8 cellular contexts compared by ENCODE assay signal in the genomic region with DNA sequence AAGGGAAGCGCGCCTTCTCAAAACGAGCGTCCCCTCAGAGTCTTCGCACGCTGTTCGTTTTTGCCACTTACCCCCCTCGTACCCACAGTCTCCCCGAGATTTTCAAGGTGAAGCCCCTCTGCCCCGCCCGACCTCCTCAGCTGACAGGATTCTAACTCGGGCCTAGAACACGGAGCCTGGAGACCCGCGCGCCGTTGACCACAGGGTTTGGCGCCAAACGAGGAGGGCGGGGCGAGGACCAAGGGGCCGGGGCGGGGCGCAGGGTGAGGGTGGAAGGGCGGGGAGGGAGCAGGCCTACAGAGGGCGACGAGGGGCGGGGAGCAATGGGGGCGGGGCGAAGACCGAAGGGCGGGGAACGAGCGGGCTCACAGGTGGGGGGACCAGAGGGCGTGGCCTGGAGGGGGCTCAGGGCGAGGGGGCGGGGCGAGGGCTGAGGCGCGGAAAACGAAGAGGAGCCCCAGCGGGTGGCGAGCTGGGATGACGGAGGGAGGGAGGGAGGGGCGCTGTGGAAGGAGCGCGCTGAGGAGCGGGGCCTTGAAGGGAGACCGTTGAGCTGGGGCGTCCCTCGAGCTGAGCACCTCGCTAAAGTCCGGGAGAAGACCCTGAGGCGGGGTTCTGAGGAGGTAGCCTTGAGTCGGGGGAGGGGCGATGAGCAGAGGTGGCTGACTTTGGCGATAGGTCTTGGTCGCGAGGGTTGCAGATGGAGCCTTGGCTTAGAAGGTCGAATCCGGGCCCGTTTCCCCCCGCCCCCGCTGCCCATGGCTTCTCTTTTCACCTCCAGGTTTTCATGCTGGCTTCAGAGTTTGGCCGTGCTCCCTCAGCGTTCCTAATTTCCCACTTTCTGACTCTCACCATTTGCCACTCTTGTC.
A peak's percentile ranks its signal among the peaks of the same experiment; 100 is the strongest.
DNase-seq lines count a peak whose midpoint lies in the region; ATAC-seq lines count a peak whose summit lies in the region.

A gene with protein sequence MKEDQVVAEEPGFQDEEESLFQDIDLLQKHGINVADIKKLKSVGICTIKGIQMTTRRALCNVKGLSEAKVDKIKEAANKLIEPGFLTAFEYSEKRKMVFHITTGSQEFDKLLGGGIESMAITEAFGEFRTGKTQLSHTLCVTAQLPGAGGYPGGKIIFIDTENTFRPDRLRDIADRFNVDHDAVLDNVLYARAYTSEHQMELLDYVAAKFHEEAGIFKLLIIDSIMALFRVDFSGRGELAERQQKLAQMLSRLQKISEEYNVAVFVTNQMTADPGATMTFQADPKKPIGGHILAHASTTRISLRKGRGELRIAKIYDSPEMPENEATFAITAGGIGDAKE (minus strand): TSS at position 212 of the 869 bp plus-strand sequence. CDS start 1,927 bp downstream, outside the sequence.

- ATAC-seq in HG02798 (IDR thresholded peaks at IDR 0.05; ENCODE audit: poor library complexity, unreplicated experiment) (peak; percentile 78), GM21717 (IDR thresholded peaks at IDR 0.05; ENCODE audit: unreplicated experiment) (no peak)

- DNase-seq in EL (peak; percentile 95), NCI-H345 (lab: John Stamatoyannopoulos, UW) (peak; percentile 76), iris pigment epithelial cell (ENCODE audit: low read depth) (peak; percentile 70)
- DNase-seq in activated CD4-positive, CD25-positive, alpha-beta regulatory T cell treated with anti-CD3 and anti-CD28 coated beads, Interleukin-2, amount 50 U/mL, for 72 hours: peak; percentile 94
- peak; percentile 88 for DNase-seq in central memory CD4-positive, alpha-beta T cell
- DNase-seq in stimulated activated CD4-positive, alpha-beta T cell treated with anti-CD3 and anti-CD28 coated beads, Interleukin-12 subunit alpha, Interleukin-12 subunit beta, amount 100 ng/mL, for 24 hours (ENCODE audit: low read depth in 2 of 2): peak; percentile 93 to 99
